In the genomic region with DNA sequence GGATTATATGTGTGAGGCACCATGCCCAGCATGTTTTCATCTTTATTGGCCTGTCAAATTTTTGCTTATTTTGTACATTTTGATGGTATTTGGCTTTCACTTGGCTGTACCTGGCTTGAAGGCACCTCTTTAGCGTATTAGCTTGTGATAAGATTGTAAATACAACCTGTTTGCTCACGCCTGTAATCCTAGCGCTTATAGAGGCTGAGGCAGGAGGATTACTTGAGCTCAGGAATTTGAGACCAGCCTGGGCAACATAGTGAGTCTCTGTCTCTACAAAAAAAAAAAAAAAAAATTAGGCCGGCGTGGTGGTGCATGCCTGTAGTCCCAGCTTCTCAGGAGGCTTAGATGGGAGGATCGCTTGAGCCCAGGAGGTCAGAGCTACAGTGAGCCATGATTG, we compare ENCODE assay signal across 22 cellular contexts.
"Had no signal": no experiment of that assay in that cellular context is flagged by ENCODE, and none has a peak within 500 bp of the region (broad histone marks: within the 10 kb centered on the region; RNA-seq: fewer than 3 reads in every experiment).

No MANE protein-coding gene starts in this region.

- FAIRE-seq: RCC 7860 had no signal

- H3K9me3 ChIP-seq: SJSA1 had no signal

- H3K4me1 ChIP-seq: SJSA1 had no signal

- H3K27me3 ChIP-seq: SJSA1 had no signal

- DNase-seq: IMR-90, Karpas-422, KG1, MM.1S, NCI-H1092 treated with DMSO at 0.1 percent for 48 hours, NCI-H1436, NCI-H187, NCI-H2029, NCI-H2081 treated with DMSO at 0.1 percent for 48 hours, NCI-H2171, NCI-H226, NCI-H446, NCI-H510A, NCI-H524 treated with DMSO at 0.1 percent for 48 hours, NCI-H69, NCI-H774, Right ventricle myocardium superior, RPMI8226, SIG-M5 had no signal

- H3K27ac ChIP-seq: SJSA1, SK-N-MC had no signal

- H3K4me3 ChIP-seq: SJSA1, SK-N-MC had no signal
